24 cellular contexts compared by ENCODE assay signal in the genomic region with DNA sequence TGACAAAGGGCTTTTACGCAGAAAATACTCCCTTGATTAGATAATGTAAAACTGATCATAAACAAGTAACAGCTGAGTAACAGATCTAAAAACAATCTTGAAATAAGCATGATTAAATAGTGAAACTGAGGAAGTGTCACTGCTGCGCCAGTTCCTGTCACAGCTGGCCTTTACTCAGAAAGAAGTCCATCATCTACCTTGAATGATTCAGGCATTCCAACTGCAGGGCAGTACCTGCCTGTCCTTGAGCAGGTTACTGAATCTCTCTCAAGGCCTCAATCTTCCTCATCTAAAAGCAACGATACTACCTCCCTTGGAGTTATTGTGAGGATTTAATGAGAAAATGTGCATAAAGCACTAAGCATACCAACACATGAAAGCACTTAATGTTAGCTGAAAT. TPM values are rescaled to one million over a fixed set of nuclear protein-coding genes. Genes with fewer than 3 reads are reported as not detected.
A peak's percentile ranks its signal among the peaks of the same experiment; 100 is the strongest.
DNase-seq lines count a peak whose midpoint lies in the region; ATAC-seq, FAIRE-seq and TF ChIP-seq lines count a peak whose summit lies in the region.
"Had no signal": no experiment of that assay in that cellular context is flagged by ENCODE, and none has a peak within 500 bp of the region (broad histone marks: within the 10 kb centered on the region; RNA-seq: fewer than 3 reads in every experiment).

No MANE protein-coding gene starts in this region.

- FAIRE-seq in A549 (lab: Jason Lieb, UNC) (peak; percentile 81), GM19239 (lab: Jason Lieb, UNC) (peak; percentile 59)
- FAIRE-seq: frontal cortex had no signal

- TF ChIP-seq CTCF in A549 (IDR thresholded peaks at IDR 0.05) (no peak), MM.1S (IDR thresholded peaks at IDR 0.05; ENCODE audit: low read length) (no peak), epithelial cell of esophagus (IDR thresholded peaks at IDR 0.05; ENCODE audit: insufficient read depth, low read depth, low read length, missing control alignments) (no peak), Caco-2 (IDR thresholded peaks at IDR 0.05; ENCODE audit: insufficient read depth in 1 of 2, low read depth in 1 of 2, low read length in 1 of 2, severe bottlenecking in 1 of 2, unreplicated experiment in 1 of 2) (no peak)

- H3K4me2 ChIP-seq in A549 (no peak overlapping the region), MM.1S (ENCODE audit: low read depth, low read length) (peak overlapping the region; percentile 59)
- H3K4me2 ChIP-seq: BLaER1 had no signal

- H3K36me3 Mint-ChIP-seq in Caco-2 (ENCODE audit: insufficient read depth, unreplicated experiment): peaks cover 16% of the 10 kb centered on the region

- no peak overlapping the region for H3K27ac Mint-ChIP-seq in Caco-2 (ENCODE audit: unreplicated experiment)
- H3K27ac Mint-ChIP-seq: activated CD4-positive, alpha-beta T cell treated with anti-CD3 and anti-CD28 coated beads, Interleukin-2, amount 10 ng/mL, durations not matched to agents 7 days and 5 days; activated T-cell treated with anti-CD3 and anti-CD28 coated beads, Interleukin-2, amount 50 U/mL, for 24 hours had no signal

- no peak overlapping the region for H3K27ac ChIP-seq in A549
- H3K27ac ChIP-seq in MM.1S (ENCODE audit: low read length): peak overlapping the region; percentile 71
- H3K27ac ChIP-seq: BLaER1, brain microvascular endothelial cell, dorsolateral prefrontal cortex, heart right ventricle, upper lobe of left lung had no signal

- no peaks in the 10 kb centered on the region for H3K9me3 ChIP-seq in A549
- H3K9me3 ChIP-seq in MM.1S (replicated peaks; ENCODE audit: insufficient read depth, low read length): no peaks in the 10 kb centered on the region
- no peaks in the 10 kb centered on the region for H3K9me3 ChIP-seq in Caco-2
- H3K9me3 ChIP-seq: BLaER1, heart right ventricle, upper lobe of left lung had no signal

- CTCF ChIA-PET in A549 (lab: Yijun Ruan, JAX): no interaction called here
- CTCF ChIA-PET in Caco-2 (lab: Charles Lee): interaction anchor here (0.6 kb wide), 1 partner anchor 16 kb away, joined by 3 read pairs; no protein-coding TSS in a partner anchor

- DNase-seq in A549 (ENCODE audit: low read depth in 1 of 2, low spot score in 1 of 2): no peak
- no peak for DNase-seq in GM19239 (ENCODE audit: insufficient read length, low spot score)
- peak; percentile 62 for DNase-seq in MM.1S
- DNase-seq in epithelial cell of esophagus (ENCODE audit: low read depth): peak; percentile 19
- DNase-seq in Caco-2: no peak
- DNase-seq in NCI-H128 (lab: John Stamatoyannopoulos, UW; ENCODE audit: unreplicated experiment): no peak
- DNase-seq: activated CD4-positive, alpha-beta T cell treated with anti-CD3 and anti-CD28 coated beads, Interleukin-2, amount 10 ng/mL, durations not matched to agents 7 days and 5 days; activated naive CD4-positive, alpha-beta T cell treated with Interleukin-2 at 50 U/mL for 16 hours; activated T-cell treated with anti-CD3 and anti-CD28 coated beads, Interleukin-2, amount 50 U/mL, for 24 hours; amygdala; brain microvascular endothelial cell; dorsolateral prefrontal cortex; GOT3; heart right ventricle; NCI-H2107; NCI-H345; NCI-H748 treated with DMSO at 0.1 percent for 48 hours; stimulated activated CD4-positive, alpha-beta T cell treated with anti-CD3 and anti-CD28 coated beads, Interleukin-15, amount 100 ng/mL, for 24 hours; stimulated activated CD4-positive, alpha-beta T cell treated with anti-CD3 and anti-CD28 coated beads, Interleukin-4, amount 100 ng/mL, for 4 hours; upper lobe of left lung had no signal

- H3K79me2 ChIP-seq in MM.1S (ENCODE audit: low read length): peaks cover 61% of the 10 kb centered on the region

- H3K4me3 ChIP-seq in A549 (no peak overlapping the region), MM.1S (ENCODE audit: low read length) (peak overlapping the region; percentile 41), epithelial cell of esophagus (ENCODE audit: low read length) (no peak overlapping the region), Caco-2 (ENCODE audit: low read depth, low read length) (no peak overlapping the region)
- H3K4me3 ChIP-seq: BLaER1, heart right ventricle, upper lobe of left lung had no signal

- no peak for TF ChIP-seq EP300 in A549 (IDR thresholded peaks at IDR 0.05)

- H3K4me3 Mint-ChIP-seq in Caco-2 (ENCODE audit: unreplicated experiment): no peak overlapping the region
- H3K4me3 Mint-ChIP-seq: activated CD4-positive, alpha-beta T cell treated with anti-CD3 and anti-CD28 coated beads, Interleukin-2, amount 10 ng/mL, durations not matched to agents 7 days and 5 days; activated T-cell treated with anti-CD3 and anti-CD28 coated beads, Interleukin-2, amount 50 U/mL, for 24 hours had no signal

- peaks cover 40% of the 10 kb centered on the region for H3K4me1 ChIP-seq in A549
- peaks cover 24% of the 10 kb centered on the region for H3K4me1 ChIP-seq in MM.1S (ENCODE audit: low read length)
- peaks cover 24% of the 10 kb centered on the region for H3K4me1 ChIP-seq in Caco-2
- H3K4me1 ChIP-seq: BLaER1, upper lobe of left lung had no signal

- POLR2A ChIA-PET in A549 (lab: Yijun Ruan, JAX): no interaction called here
- POLR2A ChIA-PET in Caco-2 (lab: Charles Lee): no interaction called here

- ATAC-seq in A549 (no peak), HG02970 (IDR thresholded peaks at IDR 0.05; ENCODE audit: low FRiP score, unreplicated experiment) (no peak), HG03571 (IDR thresholded peaks at IDR 0.05; ENCODE audit: unreplicated experiment) (no peak)
- ATAC-seq: heart right ventricle had no signal

- 89% methylated on average over 3 of the region's 3 CpGs for WGBS in A549 (ENCODE audit: missing lambda C conversion rate)

- no peaks in the 10 kb centered on the region for H3K9me2 ChIP-seq in MM.1S (replicated peaks; ENCODE audit: insufficient read depth, low read length)

- H3K9ac ChIP-seq in MM.1S (ENCODE audit: low read length): peak overlapping the region; percentile 37; the same call in 1 of the 2 replicates
- H3K9ac ChIP-seq: BLaER1 had no signal

- H2AFZ ChIP-seq in MM.1S (ENCODE audit: low read length): peak overlapping the region; percentile 12; the same call in 1 of the 2 replicates

- no peak for TF ChIP-seq POLR2A in A549 (IDR thresholded peaks at IDR 0.05; ENCODE audit: low read length)

- H4K20me1 ChIP-seq in MM.1S (ENCODE audit: insufficient read depth, low read length): no peaks in the 10 kb centered on the region

- 0 out of 2 replicates have a peak, but pooled peaks cover 4% of the 10 kb centered on the region for H3K36me3 ChIP-seq in MM.1S (replicated peaks; ENCODE audit: insufficient read depth, low read length)
- no peaks in the 10 kb centered on the region for H3K36me3 ChIP-seq in Caco-2 (ENCODE audit: control insufficient read depth, insufficient read depth, low read length)

- no TSS peak for BruUV-seq in Caco-2 (replicated peaks; lab: Mats Ljungman, UMichigan)

- H3K27me3 ChIP-seq in MM.1S (replicated peaks; ENCODE audit: insufficient read depth, low read length) (no peaks in the 10 kb centered on the region), Caco-2 (replicated peaks; ENCODE audit: control insufficient read depth, insufficient read depth, low read length) (no peaks in the 10 kb centered on the region)
- H3K27me3 ChIP-seq: BLaER1, brain microvascular endothelial cell, dorsolateral prefrontal cortex, heart right ventricle, upper lobe of left lung had no signal

- no peaks in the 10 kb centered on the region for H3K27me3 Mint-ChIP-seq in Caco-2 (ENCODE audit: insufficient read depth, unreplicated experiment)
- H3K27me3 Mint-ChIP-seq: activated CD4-positive, alpha-beta T cell treated with anti-CD3 and anti-CD28 coated beads, Interleukin-2, amount 10 ng/mL, durations not matched to agents 7 days and 5 days; activated T-cell treated with anti-CD3 and anti-CD28 coated beads, Interleukin-2, amount 50 U/mL, for 24 hours had no signal

- no peak for TF ChIP-seq RAD21 in A549 (conservative IDR thresholded peaks at IDR 0.05 in 1 of 2, IDR thresholded peaks at IDR 0.05 in 1 of 2)

- H3K4me1 Mint-ChIP-seq in Caco-2 (ENCODE audit: low read depth, unreplicated experiment): peaks cover 31% of the 10 kb centered on the region

- H3F3A ChIP-seq in MM.1S (ENCODE audit: insufficient read depth, low read length): peaks cover 26% of the 10 kb centered on the region

- H3K9me3 Mint-ChIP-seq in Caco-2 (ENCODE audit: unreplicated experiment): no peaks in the 10 kb centered on the region
- H3K9me3 Mint-ChIP-seq: activated CD4-positive, alpha-beta T cell treated with anti-CD3 and anti-CD28 coated beads, Interleukin-2, amount 10 ng/mL, durations not matched to agents 7 days and 5 days; activated T-cell treated with anti-CD3 and anti-CD28 coated beads, Interleukin-2, amount 50 U/mL, for 24 hours had no signal

- intact Hi-C loops in Caco-2 (cut with micrococcal nuclease; ENCODE audit: unreplicated experiment): no loop called here

TF ChIP-seq in A549, 52 proteins besides CTCF, POLR2A, EP300 and RAD21:
- no peak for TF ChIP-seq ZNF302 (CRISPR knock-in tag; IDR thresholded peaks at IDR 0.05)
- TF ChIP-seq SREBF2 (IDR thresholded peaks at IDR 0.05): no peak
- no peak for TF ChIP-seq ZC3H11A (IDR thresholded peaks at IDR 0.05)
- no peak for TF ChIP-seq MYC (IDR thresholded peaks at IDR 0.05; ENCODE audit: borderline replicate concordance, low read length)
TF ChIP-seq in A549: peak in this region for 0.

RNA-seq across cellular contexts. Expression of a gene that starts 12.7 kb away (rescaled TPM):
- polyA plus RNA-seq in A549 (2011; rRNA removed): 11.3 and 12.6 TPM in 2 replicates
- polyA plus RNA-seq in A549 (2012; cell fraction: cytosol; rRNA removed): 5.3 and 6.5 TPM in 2 replicates
- polyA plus RNA-seq in A549 (2012; cell fraction: nucleus; rRNA removed): 7.4 and 8.8 TPM in 2 replicates
- polyA plus RNA-seq in A549 (2017; fragmentation: RNase III; extraction: RNeasy Plus Mini Kit Qiagen cat#74134 plus additional on column Dnase treatment): 7.9 to 8.2 TPM (median 8.0 TPM) in 3 replicates
- polyA minus RNA-seq in A549 (2011; rRNA and poly(A)+ RNA removed): 27.6 and 29.4 TPM in 2 replicates
- total RNA-seq in Caco-2 (2022): 18.8 and 20.6 TPM in 2 replicates

Comparison
In these comparisons a context has a peak if more than half of its experiments do, and no peak if none do; other contexts are left out.
1. DNase-seq: peak in MM.1S (single experiment) and epithelial cell of esophagus (single experiment); none in A549 (0 of 2), GM19239 (single experiment), Caco-2 (0 of 2) and NCI-H128 (single experiment).